22 cellular contexts compared by ENCODE assay signal in the genomic region with DNA sequence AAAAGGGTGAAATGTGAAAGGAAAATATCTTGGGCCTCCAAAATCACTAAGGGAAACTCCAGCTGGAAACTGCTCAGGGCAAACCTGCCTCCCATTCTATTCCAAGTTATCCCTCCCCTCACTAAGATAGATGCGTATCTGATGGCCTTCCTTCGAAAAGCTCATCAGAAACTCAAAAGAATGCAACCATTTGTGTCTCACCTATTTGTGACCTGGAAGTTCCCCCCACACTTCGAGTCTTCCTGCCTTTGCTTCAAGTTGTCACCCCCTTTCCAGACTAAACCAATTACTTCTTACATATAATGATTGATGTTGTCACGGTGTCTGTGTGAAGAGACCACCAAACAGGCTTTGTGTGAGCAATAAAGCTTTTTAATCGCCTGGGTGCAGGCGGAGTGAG.
"Had no signal": no experiment of that assay in that cellular context is flagged by ENCODE, and none has a peak within 500 bp of the region (broad histone marks: within the 10 kb centered on the region; RNA-seq: fewer than 3 reads in every experiment).

No MANE protein-coding gene starts in this region.

- H3K4me3 Mint-ChIP-seq: naive thymus-derived CD4-positive, alpha-beta T cell; neural crest cell had no signal

- H3K4me3 ChIP-seq: dorsolateral prefrontal cortex, heart right ventricle, left lung, lower lobe of right lung, right atrium auricular region, stomach, thyroid gland, upper lobe of right lung, vagina had no signal

- ATAC-seq: esophagus mucosa; left lung; lower lobe of right lung; naive thymus-derived CD4-positive, alpha-beta T cell; upper lobe of right lung had no signal

- H3K27ac Mint-ChIP-seq: naive thymus-derived CD4-positive, alpha-beta T cell had no signal

- H3K27ac ChIP-seq: lower lobe of right lung, stomach, thyroid gland, upper lobe of right lung, vagina had no signal

- H3K27me3 ChIP-seq: heart right ventricle, left lung, right atrium auricular region, stomach, thyroid gland, upper lobe of right lung, vagina had no signal

- H3K9me3 ChIP-seq: heart right ventricle, left lung, lower lobe of right lung, right atrium auricular region, stomach, thyroid gland, upper lobe of right lung, vagina had no signal

- H3K4me1 ChIP-seq: left lung, right atrium auricular region, thyroid gland, upper lobe of right lung had no signal

- H3K9me3 Mint-ChIP-seq: neural crest cell had no signal

- H3K36me3 ChIP-seq: left lung, lower lobe of right lung, right atrium auricular region, stomach, thyroid gland, upper lobe of right lung, vagina had no signal

- H3K27me3 Mint-ChIP-seq: naive thymus-derived CD4-positive, alpha-beta T cell had no signal

- DNase-seq: cortex of kidney; dorsolateral prefrontal cortex; effector CD8-positive, alpha-beta T cell; heart right ventricle; hypothalamus; kidney glomerular epithelial cell; left lung; lower lobe of right lung; mesenchymal stem cell; naive thymus-derived CD4-positive, alpha-beta T cell; posterior cingulate gyrus; small intestine; stimulated activated CD4-positive, alpha-beta T cell treated with anti-CD3 and anti-CD28 coated beads, Interleukin-12 subunit alpha, Interleukin-12 subunit beta, amount 100 ng/mL, for 4 hours; stimulated activated naive CD4-positive, alpha-beta T cell; stomach; substantia nigra; thyroid gland; upper lobe of right lung had no signal
